Comparison of ENCODE assay signal across 20 cellular contexts in the genomic region with DNA sequence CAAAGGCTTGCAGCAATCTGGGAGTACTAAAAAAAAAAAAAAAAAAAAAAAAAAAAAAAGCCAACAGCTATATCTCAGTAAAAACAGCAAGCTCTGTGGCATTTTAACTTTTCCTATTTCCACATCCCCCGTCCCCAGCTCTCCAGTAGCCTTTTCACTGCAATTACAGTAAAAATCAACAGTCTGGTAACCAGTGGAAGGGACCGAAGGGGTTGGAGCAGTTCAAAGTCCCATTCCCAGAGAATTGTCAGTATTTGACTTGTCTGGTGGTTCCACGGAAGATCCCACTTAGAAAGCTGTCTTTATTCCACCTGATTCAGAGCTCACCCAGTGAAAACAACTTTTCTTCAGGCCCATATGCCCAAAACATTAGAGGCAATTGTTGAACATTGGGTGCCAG.
"Had no signal": no experiment of that assay in that cellular context is flagged by ENCODE, and none has a peak within 500 bp of the region (broad histone marks: within the 10 kb centered on the region; RNA-seq: fewer than 3 reads in every experiment).

No MANE protein-coding gene starts in this region.

- DNase-seq: KBM-7, MG63, NCI-H1092, NCI-H1105 treated with DMSO at 0.1 percent for 48 hours, NCI-H1417 treated with DMSO at 0.1 percent for 48 hours, NCI-H146, NCI-H1694 treated with DMSO at 0.1 percent for 48 hours, NCI-H1930, NCI-H2081, NCI-H2107, NCI-H2227 treated with DMSO at 0.1 percent for 48 hours, NCI-H446, NCI-H510A, NCI-H524 treated with DMSO at 0.1 percent for 48 hours, NCI-H69, NCI-H774, SHP77 had no signal

- H3K36me3 ChIP-seq: MG63 had no signal

- ATAC-seq: Panc1, SK-N-SH treated with all-trans-retinoic acid at 6 μM for 48 hours had no signal

- H3K27ac ChIP-seq: RWPE1 had no signal

- H3K4me3 ChIP-seq: MG63 had no signal
